16 cellular contexts compared by ENCODE assay signal in the genomic region with DNA sequence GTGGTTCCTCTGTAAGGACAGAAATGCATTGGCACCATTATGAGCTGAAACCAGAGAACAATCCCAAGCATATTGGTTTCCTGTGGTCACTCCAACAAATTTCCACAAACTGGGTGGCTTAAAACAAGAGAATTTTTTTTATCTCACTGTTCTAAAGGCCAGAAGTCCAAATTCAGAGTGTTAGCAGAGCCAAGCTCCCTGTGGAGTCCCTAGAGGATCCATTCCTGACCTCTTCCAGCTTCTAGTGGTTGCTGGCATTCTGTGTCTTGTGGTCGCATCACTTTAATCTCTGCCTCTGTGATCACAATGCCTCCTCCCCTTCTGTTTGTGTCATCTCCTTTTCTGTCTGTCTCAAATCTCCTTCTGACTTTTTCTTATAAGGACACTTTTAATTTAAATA.
"Had no signal": no experiment of that assay in that cellular context is flagged by ENCODE, and none has a peak within 500 bp of the region (broad histone marks: within the 10 kb centered on the region; RNA-seq: fewer than 3 reads in every experiment).

No MANE protein-coding gene starts in this region.

- DNase-seq: activated CD4-positive, alpha-beta T cell treated with anti-CD3 and anti-CD28 coated beads, Interleukin-2, amount 50 U/mL, for 48 hours; activated naive CD4-positive, alpha-beta T cell treated with anti-CD3 and anti-CD28 coated beads for 36 hours; activated naive CD8-positive, alpha-beta T cell treated with anti-CD3 and anti-CD28 coated beads, Interleukin-2, amount 50 U/mL, for 24 hours; central memory CD4-positive, alpha-beta T cell; heart right ventricle; midbrain; naive thymus-derived CD4-positive, alpha-beta T cell; ovary; right lobe of liver; spleen; stomach; T-helper 1 cell; T1000 had no signal

- H3K4me1 ChIP-seq: esophagus muscularis mucosa, gastroesophageal sphincter, heart right ventricle, right lobe of liver, spleen, stomach had no signal

- H3K27ac ChIP-seq: coronary artery, esophagus muscularis mucosa, gastroesophageal sphincter, heart right ventricle, ovary, right lobe of liver, spleen, stomach had no signal

- H3K9me3 ChIP-seq: right lobe of liver had no signal

- H3K27me3 ChIP-seq: esophagus muscularis mucosa, gastroesophageal sphincter, heart right ventricle, ovary, right lobe of liver, spleen, stomach had no signal

- H3K36me3 ChIP-seq: esophagus muscularis mucosa, gastroesophageal sphincter, heart right ventricle, ovary, right lobe of liver, spleen, stomach had no signal

- H3K4me3 ChIP-seq: coronary artery, esophagus muscularis mucosa, gastroesophageal sphincter, heart right ventricle, ovary, right lobe of liver, spleen, stomach had no signal
